8 cellular contexts compared by ENCODE assay signal in the genomic region with DNA sequence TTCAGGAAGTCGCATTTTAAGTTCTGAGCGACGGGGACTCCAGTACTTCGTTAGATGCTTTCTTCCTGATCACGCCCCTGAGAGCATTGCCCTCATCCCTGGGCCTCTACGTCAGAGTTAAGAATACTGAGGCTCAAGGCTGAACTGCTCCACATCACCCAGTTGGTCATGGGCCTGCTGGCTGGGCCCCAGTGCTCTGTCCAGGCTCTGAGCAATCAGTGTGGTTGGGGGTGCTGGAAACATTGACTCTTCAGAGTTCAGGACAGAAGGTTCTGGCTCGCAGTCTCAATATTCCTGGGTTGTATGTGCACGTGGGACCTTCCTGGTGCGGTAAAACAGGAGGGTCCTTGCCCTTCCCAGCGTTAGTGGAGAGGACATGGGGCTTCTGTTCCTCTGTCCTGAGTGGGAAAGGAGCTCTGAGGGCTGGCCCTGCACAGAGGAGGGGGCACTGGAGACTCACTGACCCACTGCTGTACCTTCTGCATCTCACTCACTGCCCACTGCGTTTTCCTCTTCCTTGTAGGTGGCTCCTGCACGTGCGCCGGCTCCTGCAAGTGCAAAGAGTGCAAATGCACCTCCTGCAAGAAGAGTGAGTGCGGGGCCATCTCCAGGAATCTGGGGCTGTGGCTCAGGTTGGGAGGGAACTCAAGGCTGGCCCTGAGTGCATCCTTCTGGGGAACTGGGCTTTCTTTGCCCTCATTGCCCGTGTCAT. TPM values are rescaled to one million over a fixed set of nuclear protein-coding genes. Genes with fewer than 3 reads are reported as not detected.
DNase-seq lines count a peak whose midpoint lies in the region; ATAC-seq and TF ChIP-seq lines count a peak whose summit lies in the region.

No MANE protein-coding gene starts in this region.

- no peaks in the 10 kb centered on the region for H3K36me3 ChIP-seq in aorta (ENCODE audit: control insufficient read depth in 1 of 2, insufficient read depth in 2 of 2, low read length in 1 of 2)

- WGBS in aorta, 2 donors = 3 to 5% methylated on average over 16 of the region's 16 CpGs

- H3K27me3 ChIP-seq in CD4-positive, alpha-beta T cell (ENCODE audit: control insufficient read depth, insufficient read depth, low read length) = peaks cover 12% of the 10 kb centered on the region
- H3K27me3 ChIP-seq in aorta (ENCODE audit: control insufficient read depth in 1 of 2, insufficient read depth in 2 of 2, low read length in 1 of 2) = no peaks in the 10 kb centered on the region

- H3K27me3 Mint-ChIP-seq in CD4-positive, alpha-beta T cell = peaks cover 49% of the 10 kb centered on the region
- H3K27me3 Mint-ChIP-seq in dendritic cell treated with granulocyte-macrophage colony-stimulating factor and Interleukin-4, amounts not matched to agents 40 ng/mL and 50 ng/mL, for 4 days = peaks cover 81% of the 10 kb centered on the region
- peaks cover 78% of the 10 kb centered on the region for H3K27me3 Mint-ChIP-seq in mesothelial cell of epicardium (ENCODE audit: low read depth)

- peak overlapping the region; percentile 89 for H3K4me3 Mint-ChIP-seq in CD4-positive, alpha-beta T cell
- H3K4me3 Mint-ChIP-seq in dendritic cell treated with granulocyte-macrophage colony-stimulating factor and Interleukin-4, amounts not matched to agents 40 ng/mL and 50 ng/mL, for 4 days = peak overlapping the region; percentile 84
- H3K4me3 Mint-ChIP-seq in mesothelial cell of epicardium = peak overlapping the region; percentile 57

- no peak overlapping the region for H3K27ac ChIP-seq in CD4-positive, alpha-beta T cell (ENCODE audit: low read depth, low read length)
- H3K27ac ChIP-seq in aorta (ENCODE audit: low read depth in 1 of 2, low read length in 2 of 2) = peak overlapping the region; percentile 43 to 95

- no peaks in the 10 kb centered on the region for H3K9me3 Mint-ChIP-seq in CD4-positive, alpha-beta T cell
- H3K9me3 Mint-ChIP-seq in dendritic cell treated with granulocyte-macrophage colony-stimulating factor and Interleukin-4, amounts not matched to agents 40 ng/mL and 50 ng/mL, for 4 days = no peaks in the 10 kb centered on the region
- H3K9me3 Mint-ChIP-seq in mesothelial cell of epicardium = no peaks in the 10 kb centered on the region

- no peak for DNase-seq in CD4-positive, alpha-beta T cell
- no peak for DNase-seq in Jurkat, Clone E6-1 (ENCODE audit: low read depth, low spot score)
- DNase-seq in mesothelial cell of epicardium (ENCODE audit: low spot score in 2 of 2, unreplicated experiment in 2 of 2) (no peak), aorta (peak; percentile 82 to 92), OCI-M1 (lab: John Stamatoyannopoulos, UW) (no peak), NCI-H2081 treated with DMSO at 0.1 percent for 48 hours (lab: John Stamatoyannopoulos, UW) (no peak)

- TF ChIP-seq CTCF in CD4-positive, alpha-beta T cell (IDR thresholded peaks at IDR 0.05) = no peak
- no peak for TF ChIP-seq CTCF in mesothelial cell of epicardium (IDR thresholded peaks at IDR 0.05; ENCODE audit: unreplicated experiment)

- intact Hi-C loops in CD4-positive, alpha-beta T cell (cut with DNase I, micrococcal nuclease) = loop anchor here in 1 of 2 experiments (2.0 kb wide), 1 partner anchor 17 kb away; the partner anchor contains the start of gene MT2A
- intact Hi-C loops in dendritic cell treated with granulocyte-macrophage colony-stimulating factor and Interleukin-4, amounts not matched to agents 40 ng/mL and 50 ng/mL, for 4 days (cut with micrococcal nuclease) = no loop called here
- intact Hi-C loops in aorta (cut with DNase I) = loop anchor here in 1 of 2 donors (1.0 kb wide), 1 partner anchor 17 kb away; no protein-coding TSS in a partner anchor

- CTCF ChIA-PET in CD4-positive, alpha-beta T cell (lab: Charles Lee) = interaction anchor here (1.2 kb wide), 1 partner anchor 17 kb away, joined by 3 read pairs; no protein-coding TSS in a partner anchor

- no peaks in the 10 kb centered on the region for H3K36me3 Mint-ChIP-seq in CD4-positive, alpha-beta T cell (ENCODE audit: low read depth)
- no peaks in the 10 kb centered on the region for H3K36me3 Mint-ChIP-seq in dendritic cell treated with granulocyte-macrophage colony-stimulating factor and Interleukin-4, amounts not matched to agents 40 ng/mL and 50 ng/mL, for 4 days (ENCODE audit: low read depth)
- H3K36me3 Mint-ChIP-seq in mesothelial cell of epicardium = no peaks in the 10 kb centered on the region

- H3K4me1 Mint-ChIP-seq in CD4-positive, alpha-beta T cell (ENCODE audit: low read depth) = peaks cover 11% of the 10 kb centered on the region
- peaks cover 20% of the 10 kb centered on the region for H3K4me1 Mint-ChIP-seq in dendritic cell treated with granulocyte-macrophage colony-stimulating factor and Interleukin-4, amounts not matched to agents 40 ng/mL and 50 ng/mL, for 4 days (ENCODE audit: low read depth)
- peaks cover 18% of the 10 kb centered on the region for H3K4me1 Mint-ChIP-seq in mesothelial cell of epicardium

- POLR2A ChIA-PET in CD4-positive, alpha-beta T cell (lab: Charles Lee) = interaction anchor here (0.6 to 1.9 kb wide), 6 partner anchors 11 to 19 kb away, joined by 3 to 9 read pairs (median 4); partner anchors contain the start of gene MT2A

- H3K9me3 ChIP-seq in CD4-positive, alpha-beta T cell (ENCODE audit: control insufficient read depth, low read length) = no peaks in the 10 kb centered on the region
- no peaks in the 10 kb centered on the region for H3K9me3 ChIP-seq in aorta (ENCODE audit: control insufficient read depth, low read length)

- peak overlapping the region; percentile 13 for H3K4me3 ChIP-seq in Jurkat, Clone E6-1 (ENCODE audit: low read length)
- H3K4me3 ChIP-seq in aorta (ENCODE audit: low read length in 2 of 2) = peak overlapping the region; percentile 38 to 71

- H3K27ac Mint-ChIP-seq in CD4-positive, alpha-beta T cell = no peak overlapping the region
- H3K27ac Mint-ChIP-seq in dendritic cell treated with granulocyte-macrophage colony-stimulating factor and Interleukin-4, amounts not matched to agents 40 ng/mL and 50 ng/mL, for 4 days = peak overlapping the region; percentile 65
- no peak overlapping the region for H3K27ac Mint-ChIP-seq in mesothelial cell of epicardium

- H3K4me1 ChIP-seq in aorta (ENCODE audit: control insufficient read depth in 1 of 2, insufficient read depth in 2 of 2, low read length in 2 of 2) = no peaks in the 10 kb centered on the region

- ATAC-seq in CD4-positive, alpha-beta T cell (ENCODE audit: poor library complexity) = peak; percentile 28
- ATAC-seq in aorta (ENCODE audit: low FRiP score) (peak; percentile 89), GM19455 (IDR thresholded peaks at IDR 0.05; ENCODE audit: unreplicated experiment) (no peak)

RNA-seq across cellular contexts. Expression of gene MT1E, which starts 0.5 kb away (rescaled TPM):
- total RNA-seq in CD4-positive, alpha-beta T cell = 1 to 10 TPM; 2.5 to 2.9 TPM
- not detected for polyA plus RNA-seq in Jurkat, Clone E6-1 (2012; ENCODE audit: insufficient read depth, insufficient read length)
- total RNA-seq in mesothelial cell of epicardium (0.99 TPM in 1 of 3 replicates, not detected in the others), aorta (100 to 1,000 TPM in 1 of 2 donors, 10 to 100 TPM in 1; 47.8 to 355 TPM)
- polyA plus RNA-seq in aorta = 100 to 1,000 TPM; 185 to 606 TPM

RNA-seq across cellular contexts. Expression of gene MT1M, which starts 6.4 kb away (rescaled TPM):
- not detected for total RNA-seq in CD4-positive, alpha-beta T cell
- not detected for polyA plus RNA-seq in Jurkat, Clone E6-1 (2012; ENCODE audit: insufficient read depth, insufficient read length)
- total RNA-seq in mesothelial cell of epicardium (not detected in 3 replicates), aorta (100 to 1,000 TPM in 1 of 2 donors, 10 to 100 TPM in 1; 11.8 to 129 TPM)
- polyA plus RNA-seq in aorta = 10 to 100 TPM; 40.1 to 72.2 TPM

RNA-seq across cellular contexts. Expression of gene MT1A, which starts 12.4 kb away (rescaled TPM):
- total RNA-seq in CD4-positive, alpha-beta T cell = not detected
- polyA plus RNA-seq in Jurkat, Clone E6-1 (2012; ENCODE audit: insufficient read depth, insufficient read length) = not detected
- total RNA-seq in mesothelial cell of epicardium (not detected in 3 replicates), aorta (10 to 100 TPM in 1 of 2 donors, 1 to 10 TPM in 1; 4.6 to 82.2 TPM)
- polyA plus RNA-seq in aorta = 10 to 100 TPM in 1 of 2 donors, 1 to 10 TPM in 1; 7.0 to 16.2 TPM

RNA-seq across cellular contexts. Expression of gene MT2A, which starts 17.7 kb away (rescaled TPM):
- total RNA-seq in CD4-positive, alpha-beta T cell = 10 to 100 TPM; 47.1 to 50.8 TPM
- 224 TPM for polyA plus RNA-seq in Jurkat, Clone E6-1 (2012; ENCODE audit: insufficient read depth, insufficient read length)
- total RNA-seq in mesothelial cell of epicardium = 4.4 to 5.7 TPM (median 5.3 TPM) in 3 replicates
- total RNA-seq in aorta = 1,000 to 10,000 TPM in 1 of 2 donors, 100 to 1,000 TPM in 1; 146 to 1,375 TPM
- polyA plus RNA-seq in aorta = 1,000 to 10,000 TPM in 1 of 2 donors, 100 to 1,000 TPM in 1; 320 to 1,681 TPM

RNA-seq across cellular contexts. Expression of gene MT1B, which starts 25.6 kb away (rescaled TPM):
- total RNA-seq in CD4-positive, alpha-beta T cell = not detected
- not detected for polyA plus RNA-seq in Jurkat, Clone E6-1 (2012; ENCODE audit: insufficient read depth, insufficient read length)
- total RNA-seq in mesothelial cell of epicardium (not detected in 3 replicates), aorta (not detected)
- polyA plus RNA-seq in aorta = not detected

Comparison
In these comparisons a context has a peak if more than half of its experiments do, and no peak if none do; other contexts are left out.
1. DNase-seq: peak in aorta (2 of 2); none in CD4-positive, alpha-beta T cell (0 of 10), Jurkat, Clone E6-1 (single experiment), mesothelial cell of epicardium (0 of 2), OCI-M1 (single experiment) and NCI-H2081 treated with DMSO at 0.1 percent for 48 hours (single experiment).
2. RNA of gene MT1E, which starts 0.5 kb away (total RNA-seq): 47.8 to 355 TPM in aorta; 2.5 to 2.9 TPM in CD4-positive, alpha-beta T cell and 0.99 TPM in mesothelial cell of epicardium; every median in the first group is over 10 times any median in the second.
3. RNA of gene MT1M, which starts 6.4 kb away (total RNA-seq): 11.8 to 129 TPM in aorta; not detected in CD4-positive, alpha-beta T cell and not detected in mesothelial cell of epicardium; every median in the first group is over 10 times any median in the second.
4. Peak in every context shown above with its lines, with median percentiles within 50 percentile points of each other: H3K4me3 Mint-ChIP-seq.